ENCODE assay signal across 11 cellular contexts in genomic region chr10:70584941-70585544, GRCh38. TPM values are rescaled to one million over a fixed set of nuclear protein-coding genes. Genes with fewer than 3 reads are reported as not detected.
DNase-seq lines count a peak whose midpoint lies in the region; ATAC-seq, FAIRE-seq and TF ChIP-seq lines count a peak whose summit lies in the region.
"Had no signal": no experiment of that assay in that cellular context is flagged by ENCODE, and none has a peak within 500 bp of the region (broad histone marks: within the 10 kb centered on the region; RNA-seq: fewer than 3 reads in every experiment).

No MANE protein-coding gene starts in this region.

- no peak overlapping the region for H2AK5ac ChIP-seq in trophoblast cell (ENCODE audit: low read length)

- no peak overlapping the region for H2BK120ac ChIP-seq in trophoblast cell (ENCODE audit: insufficient read depth, low read length, poor library complexity)

- no peaks in the 10 kb centered on the region for H3K79me2 ChIP-seq in trophoblast cell (ENCODE audit: control insufficient read depth, insufficient read depth, low read length, poor library complexity)

- H3K9ac ChIP-seq in trophoblast cell (ENCODE audit: low read length): no peak overlapping the region

- 36 to 39% methylated on average over 7 of the region's 7 CpGs for WGBS in heart right ventricle, 2 donors
- WGBS in trophoblast cell (ENCODE audit: extremely low coverage, insufficient coverage, insufficient read length): no CpG with 5 or more reads among the region's 7 CpGs

- intact Hi-C loops in heart right ventricle (cut with DNase I): no loop called here

- H4K91ac ChIP-seq in trophoblast cell (ENCODE audit: low read depth, low read length): no peak overlapping the region

- no peak overlapping the region for H4K12ac ChIP-seq in trophoblast cell (ENCODE audit: low read depth, low read length)

- peak in 5 of 8 donors; percentile 20 to 63 (median 24) for ATAC-seq in heart right ventricle

- H3K4me2 ChIP-seq in trophoblast cell (ENCODE audit: low read length): no peak overlapping the region

- peak overlapping the region in 5 of 10 donors; percentile 25 to 49 (median 29) for H3K27ac ChIP-seq in heart right ventricle
- H3K27ac ChIP-seq in right atrium auricular region: no peak overlapping the region
- H3K27ac ChIP-seq in coronary artery: no peak overlapping the region
- H3K27ac ChIP-seq in trophoblast cell (ENCODE audit: low read depth, low read length): no peak overlapping the region

- FAIRE-seq in urothelium cell line (lab: Jason Lieb, UNC): peak; percentile 72
- FAIRE-seq: keratinocyte had no signal

- no peaks in the 10 kb centered on the region for H3K79me1 ChIP-seq in trophoblast cell (ENCODE audit: low read length)

- H3K4me1 ChIP-seq in heart right ventricle: peaks cover 2 to 56% (median 45%) of the 10 kb centered on the region in 9 donors
- H3K4me1 ChIP-seq in right atrium auricular region: peaks cover 0 to 32% of the 10 kb centered on the region in 2 donors
- H3K4me1 ChIP-seq in trophoblast cell (ENCODE audit: control insufficient read depth in 1 of 2, insufficient read depth in 2 of 2, low read length in 2 of 2): peaks cover 5 to 6% of the 10 kb centered on the region in 2 experiments

- no peak overlapping the region for H3K23ac ChIP-seq in trophoblast cell (ENCODE audit: low read length)

- H4K8ac ChIP-seq in trophoblast cell (ENCODE audit: low read depth, low read length): no peak overlapping the region

- no peaks in the 10 kb centered on the region for H3K9me3 ChIP-seq in heart right ventricle
- no peaks in the 10 kb centered on the region for H3K9me3 ChIP-seq in right atrium auricular region
- peaks cover 5% of the 10 kb centered on the region for H3K9me3 ChIP-seq in trophoblast cell (ENCODE audit: insufficient read depth, low read depth, low read length)

- H2AFZ ChIP-seq in trophoblast cell (ENCODE audit: insufficient read depth, low read length, poor library complexity): no peak overlapping the region

- H3K4ac ChIP-seq in trophoblast cell (ENCODE audit: low read depth, low read length): no peak overlapping the region

- H3K4me3 ChIP-seq in heart right ventricle: no peak overlapping the region
- H3K4me3 ChIP-seq in right atrium auricular region: no peak overlapping the region
- no peak overlapping the region for H3K4me3 ChIP-seq in coronary artery
- no peak overlapping the region for H3K4me3 ChIP-seq in trophoblast cell (ENCODE audit: low read depth, low read length)

- TF ChIP-seq CTCF in heart right ventricle (IDR thresholded peaks at IDR 0.05) (no peak), right atrium auricular region (IDR thresholded peaks at IDR 0.05) (no peak), coronary artery (IDR thresholded peaks at IDR 0.05) (no peak)

- no peak overlapping the region for H2BK5ac ChIP-seq in trophoblast cell (ENCODE audit: low read depth, low read length, poor library complexity)

- H3K18ac ChIP-seq in trophoblast cell (ENCODE audit: low read length): no peak overlapping the region

- no peak overlapping the region for H3K14ac ChIP-seq in trophoblast cell (ENCODE audit: low read length)

- no peaks in the 10 kb centered on the region for H3K36me3 ChIP-seq in heart right ventricle
- no peaks in the 10 kb centered on the region for H3K36me3 ChIP-seq in right atrium auricular region
- H3K36me3 ChIP-seq in trophoblast cell (ENCODE audit: control insufficient read depth in 1 of 2, insufficient read depth in 2 of 2, low read length in 2 of 2): no peaks in the 10 kb centered on the region

- no peak overlapping the region for H2BK12ac ChIP-seq in trophoblast cell (ENCODE audit: low read length)

- DNase-seq in heart right ventricle: no peak
- DNase-seq in right atrium auricular region (ENCODE audit: low spot score): no peak
- peak; percentile 42 for DNase-seq in RPMI8226
- DNase-seq in iPS DF 19.7 (ENCODE audit: low read depth, low spot score): peak; percentile 45
- DNase-seq in urothelium cell line (ENCODE audit: low spot score): peak; percentile 77
- DNase-seq in coronary artery (ENCODE audit: low spot score): no peak
- DNase-seq in trophoblast cell: no peak
- no peak for DNase-seq in cerebellar cortex (ENCODE audit: low spot score)
- DNase-seq: C1 segment of cervical spinal cord had no signal

- H3K27me3 ChIP-seq in heart right ventricle (no peaks in the 10 kb centered on the region), right atrium auricular region (no peaks in the 10 kb centered on the region), trophoblast cell (ENCODE audit: insufficient read depth, low read length) (peaks cover 2% of the 10 kb centered on the region)

RNA-seq across cellular contexts. Expression of gene PRF1, which starts 17.5 kb away (rescaled TPM):
- 10 to 100 TPM in 1 of 10 donors, 1 to 10 TPM in 5, under 1 TPM in 4; 0.33 to 13.8 (median 1.2) TPM for total RNA-seq in heart right ventricle
- polyA plus RNA-seq in heart right ventricle: 1 to 10 TPM in 1 of 2 donors, under 1 TPM in 1; 0.61 to 1.5 TPM
- total RNA-seq in right atrium auricular region: 1 to 10 TPM; 1.1 to 1.4 TPM
- not detected in 2 replicates for polyA plus RNA-seq in trophoblast cell (2013)
- total RNA-seq: NCI-H460 had no signal
- polyA plus RNA-seq: keratinocyte had no signal

Comparison
In these comparisons a context has a peak if more than half of its experiments do, and no peak if none do; other contexts are left out.
1. DNase-seq: peak in RPMI8226 (single experiment), iPS DF 19.7 (single experiment) and urothelium cell line (single experiment); none in heart right ventricle (0 of 2), right atrium auricular region (single experiment), coronary artery (single experiment), trophoblast cell (0 of 2) and cerebellar cortex (single experiment).